Comparison of ENCODE assay signal across 8 cellular contexts in genomic region chr9:133130721-133131244, GRCh38. TPM values are rescaled to one million over a fixed set of nuclear protein-coding genes. Genes with fewer than 3 reads are reported as not detected.
DNase-seq lines count a peak whose midpoint lies in the region; ATAC-seq and TF ChIP-seq lines count a peak whose summit lies in the region.

No MANE protein-coding gene starts in this region.

- H3K27me3 ChIP-seq in neural progenitor cell: no peaks in the 10 kb centered on the region
- H3K27me3 ChIP-seq in body of pancreas: no peaks in the 10 kb centered on the region

- intact Hi-C loops in body of pancreas (cut with DNase I): no loop called here

- peaks cover 36% of the 10 kb centered on the region for H3K4me1 Mint-ChIP-seq in neural progenitor cell

- TF ChIP-seq CTCF in GM12865 (IDR thresholded peaks at IDR 0.05; ENCODE audit: insufficient read depth, low read depth, low read length, missing control alignments) (no peak), neural progenitor cell (IDR thresholded peaks at IDR 0.05) (no peak), body of pancreas (IDR thresholded peaks at IDR 0.05) (no peak)

- peaks cover 98% of the 10 kb centered on the region for H4K20me1 ChIP-seq in neural progenitor cell (ENCODE audit: low read depth)

- H3K9me3 ChIP-seq in neural progenitor cell (ENCODE audit: low read depth) (no peaks in the 10 kb centered on the region), body of pancreas (no peaks in the 10 kb centered on the region)

- no peaks in the 10 kb centered on the region for H3K36me3 Mint-ChIP-seq in neural progenitor cell

- ATAC-seq in HG03460 (IDR thresholded peaks at IDR 0.05; ENCODE audit: unreplicated experiment): peak; percentile 37
- ATAC-seq in GM18498 (IDR thresholded peaks at IDR 0.05; ENCODE audit: unreplicated experiment): no peak
- no peak for ATAC-seq in body of pancreas
- no peak for ATAC-seq in GM19452 (IDR thresholded peaks at IDR 0.05; ENCODE audit: unreplicated experiment)

- H3K4me3 ChIP-seq in GM12865 (ENCODE audit: low read depth, low read length) (peak overlapping the region; percentile 64), neural progenitor cell (no peak overlapping the region), body of pancreas (no peak overlapping the region)

- H3K36me3 ChIP-seq in neural progenitor cell: no peaks in the 10 kb centered on the region
- no peaks in the 10 kb centered on the region for H3K36me3 ChIP-seq in body of pancreas (replicated peaks in 1 of 2; ENCODE audit: insufficient read depth in 1 of 2, low read depth in 2 of 2)

- no peaks in the 10 kb centered on the region for H3K9me3 Mint-ChIP-seq in neural progenitor cell

- 76 to 89% methylated on average over 5 to 10 of the region's 10 CpGs for WGBS in body of pancreas, 2 donors

- DNase-seq in GM12865 (ENCODE audit: low read depth) (peak; percentile 80), activated gamma-delta T cell (lab: John Stamatoyannopoulos, UW) (peak; percentile 53), neural progenitor cell (ENCODE audit: low spot score) (no peak), body of pancreas (no peak), putamen (ENCODE audit: low spot score) (no peak)

- H3K27ac ChIP-seq in neural progenitor cell (no peak overlapping the region), body of pancreas (no peak overlapping the region)

- TF ChIP-seq POLR2A in body of pancreas (IDR thresholded peaks at IDR 0.05): no peak

- no peak overlapping the region for H3K9ac ChIP-seq in neural progenitor cell

- no peak overlapping the region for H2AFZ ChIP-seq in neural progenitor cell (replicated peaks)

- no peak overlapping the region for H3K4me2 ChIP-seq in neural progenitor cell

- H3K4me1 ChIP-seq in neural progenitor cell: peaks cover 13% of the 10 kb centered on the region
- peaks cover 78% of the 10 kb centered on the region for H3K4me1 ChIP-seq in body of pancreas

- H3K27me3 Mint-ChIP-seq in neural progenitor cell (ENCODE audit: insufficient read depth, low read depth): peaks cover 6% of the 10 kb centered on the region

- peak overlapping the region; percentile 63 for H3K27ac Mint-ChIP-seq in neural progenitor cell

- peaks cover 8% of the 10 kb centered on the region for H3K79me2 ChIP-seq in neural progenitor cell (ENCODE audit: low read depth)

- no peaks in the 10 kb centered on the region for H3F3A ChIP-seq in neural progenitor cell (ENCODE audit: low read depth)

- H3K4me3 Mint-ChIP-seq in neural progenitor cell: no peak overlapping the region

RNA-seq across cellular contexts. Expression of gene RALGDS, which starts 9.7 kb away (rescaled TPM):
- total RNA-seq in neural progenitor cell (ENCODE audit: low replicate concordance): 24.1 and 58.8 TPM in 2 replicates
- 10 to 100 TPM; 27.8 to 64.6 TPM for total RNA-seq in body of pancreas

RNA-seq across cellular contexts. Expression of gene GBGT1, which starts 32.9 kb away (rescaled TPM):
- total RNA-seq in neural progenitor cell (ENCODE audit: low replicate concordance) (2.0 and 3.0 TPM in 2 replicates), body of pancreas (1 to 10 TPM; 5.4 to 9.2 TPM)

Comparison
In these comparisons a context has a peak if more than half of its experiments do, and no peak if none do; other contexts are left out.
1. DNase-seq: peak in GM12865 (single experiment) and activated gamma-delta T cell (single experiment); none in neural progenitor cell (single experiment), body of pancreas (0 of 4) and putamen (single experiment).